14 cellular contexts compared by ENCODE assay signal in the genomic region with DNA sequence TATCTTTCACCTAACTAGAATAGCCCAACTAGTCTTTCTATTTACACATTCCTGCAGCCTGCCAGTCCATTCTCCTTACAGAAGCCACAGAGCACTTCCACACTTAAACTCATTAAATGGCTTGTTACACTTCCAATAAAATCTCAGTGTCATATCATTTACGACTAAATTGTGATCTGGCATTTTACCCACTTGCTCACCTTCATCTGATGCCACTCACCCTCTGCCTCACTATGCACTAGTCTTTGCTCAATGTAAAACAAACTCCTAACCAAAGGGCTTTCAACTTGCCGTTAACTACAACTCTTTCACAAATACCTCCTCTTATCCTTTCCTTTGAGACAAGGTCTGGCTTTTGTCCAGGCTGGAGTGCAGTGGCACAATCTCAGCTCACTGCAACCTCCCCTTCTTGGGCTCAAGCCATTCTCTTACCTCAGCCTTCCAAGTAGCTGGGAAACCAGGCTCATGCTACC. TPM values are rescaled to one million over a fixed set of nuclear protein-coding genes. Genes with fewer than 3 reads are reported as not detected.
DNase-seq lines count a peak whose midpoint lies in the region; ATAC-seq, FAIRE-seq and TF ChIP-seq lines count a peak whose summit lies in the region.
"Had no signal": no experiment of that assay in that cellular context is flagged by ENCODE, and none has a peak within 500 bp of the region (broad histone marks: within the 10 kb centered on the region; RNA-seq: fewer than 3 reads in every experiment).

No MANE protein-coding gene starts in this region.

- BruUV-seq in A673 (replicated peaks; lab: Mats Ljungman, UMichigan) (no TSS peak), endothelial cell of umbilical vein (replicated peaks; lab: Mats Ljungman, UMichigan) (no TSS peak)

- H4K20me1 ChIP-seq in endothelial cell of umbilical vein (replicated peaks; ENCODE audit: control insufficient read depth, extremely low read depth, insufficient read depth, low read length), result peaks cover 5% of the 10 kb centered on the region

- 53 to 72% methylated on average over 2 of the region's 2 CpGs for WGBS in lung, 2 donors

- H3K4me3 ChIP-seq in A673 (ENCODE audit: low read depth, low read length, poor library complexity, severe bottlenecking), result no peak overlapping the region
- H3K4me3 ChIP-seq in LNCaP clone FGC (ENCODE audit: low read depth, low read length), result no peak overlapping the region
- no peak overlapping the region for H3K4me3 ChIP-seq in endothelial cell of umbilical vein (replicated peaks in 1 of 3; ENCODE audit: insufficient read depth in 1 of 3, low read depth in 1 of 3, low read length in 3 of 3)
- H3K4me3 ChIP-seq in lung, result no peak overlapping the region
- H3K4me3 ChIP-seq: SJSA1 had no signal

- H3K9me3 ChIP-seq in A673 (ENCODE audit: low read depth, low read length, poor library complexity, severe bottlenecking) (no peaks in the 10 kb centered on the region), endothelial cell of umbilical vein (replicated peaks; ENCODE audit: control insufficient read depth, insufficient read depth, low read length) (no peaks in the 10 kb centered on the region), lung (ENCODE audit: control insufficient read depth in 2 of 2, insufficient read depth in 1 of 2, low read length in 1 of 2) (no peaks in the 10 kb centered on the region)
- H3K9me3 ChIP-seq: SJSA1 had no signal

- POLR2A ChIA-PET in A673 (lab: Charles Lee; ENCODE audit: low non-redundant PET) (no interaction called here), endothelial cell of umbilical vein (lab: Charles Lee) (no interaction called here)

- peak; percentile 34 for ATAC-seq in lung (ENCODE audit: insufficient read depth, low FRiP score)
- ATAC-seq in HG02973 (IDR thresholded peaks at IDR 0.05; ENCODE audit: unreplicated experiment), result no peak
- no peak for ATAC-seq in HG03442 (IDR thresholded peaks at IDR 0.05; ENCODE audit: unreplicated experiment)
- ATAC-seq: effector memory CD8-positive, alpha-beta T cell had no signal

- peaks cover 13% of the 10 kb centered on the region for H3K79me2 ChIP-seq in endothelial cell of umbilical vein (ENCODE audit: control insufficient read depth, insufficient read depth, low read length)

- no peak for FAIRE-seq in endothelial cell of umbilical vein (lab: Jason Lieb, UNC)

- no peak overlapping the region for H3K9ac ChIP-seq in endothelial cell of umbilical vein (replicated peaks; ENCODE audit: extremely low read depth, insufficient read depth, low read length)

- intact Hi-C loops in A673 (cut with micrococcal nuclease; ENCODE audit: unreplicated experiment), result no loop called here
- intact Hi-C loops in endothelial cell of umbilical vein (cut with micrococcal nuclease), result no loop called here

- H3K27ac ChIP-seq in A673 (ENCODE audit: low read depth, low read length, poor library complexity, severe bottlenecking) (no peak overlapping the region), endothelial cell of umbilical vein (ENCODE audit: insufficient read depth, low read depth, low read length) (no peak overlapping the region), lung (ENCODE audit: low read depth in 1 of 2, low read length in 1 of 2) (peak overlapping the region in 1 of 2 donors; percentile 38)
- H3K27ac ChIP-seq: SJSA1 had no signal

- H3K27me3 ChIP-seq in A673 (replicated peaks; ENCODE audit: insufficient read depth, low read depth, low read length, poor library complexity), result no peaks in the 10 kb centered on the region
- no peaks in the 10 kb centered on the region for H3K27me3 ChIP-seq in endothelial cell of umbilical vein (ENCODE audit: control insufficient read depth in 2 of 2, insufficient read depth in 2 of 2, low read length in 2 of 2)
- H3K27me3 ChIP-seq in lung (ENCODE audit: control insufficient read depth, insufficient read depth), result no peaks in the 10 kb centered on the region
- H3K27me3 ChIP-seq: SJSA1 had no signal

- H3K4me1 ChIP-seq in A673 (ENCODE audit: insufficient read depth, low read length, poor library complexity, severe bottlenecking) (peaks cover 5% of the 10 kb centered on the region), endothelial cell of umbilical vein (ENCODE audit: control insufficient read depth, extremely low read depth, insufficient read depth, low read length) (no peaks in the 10 kb centered on the region), lung (ENCODE audit: control insufficient read depth in 2 of 2, insufficient read depth in 2 of 2, low read length in 2 of 2) (peaks cover 2 to 16% of the 10 kb centered on the region in 2 donors)

- no peaks in the 10 kb centered on the region for H3K9me1 ChIP-seq in endothelial cell of umbilical vein (replicated peaks; ENCODE audit: control insufficient read depth, extremely low read depth, insufficient read depth, low read length)

- no peak for TF ChIP-seq POLR2A in endothelial cell of umbilical vein (IDR thresholded peaks at IDR 0.05; ENCODE audit: low read depth, low read length)

- H3K36me3 ChIP-seq in A673 (ENCODE audit: insufficient read depth, low read length, poor library complexity, severe bottlenecking) (no peaks in the 10 kb centered on the region), endothelial cell of umbilical vein (ENCODE audit: control insufficient read depth in 2 of 2, extremely low read depth in 1 of 2, insufficient read depth in 2 of 2, low read length in 2 of 2) (peaks cover 2% of the 10 kb centered on the region in 2 experiments), lung (ENCODE audit: control insufficient read depth in 2 of 2, insufficient read depth in 2 of 2, low read length in 2 of 2) (peaks cover 0 to 3% of the 10 kb centered on the region in 2 donors)
- H3K36me3 ChIP-seq: SJSA1 had no signal

- no peak overlapping the region for H2AFZ ChIP-seq in endothelial cell of umbilical vein (ENCODE audit: low read depth, low read length)

- peak; percentile 45 for DNase-seq in A673 (ENCODE audit: low spot score)
- peak; percentile 59 for DNase-seq in LNCaP clone FGC (ENCODE audit: low read depth)
- DNase-seq in endothelial cell of umbilical vein (ENCODE audit: low read depth, low spot score), result peak; percentile 24
- DNase-seq in lung (ENCODE audit: low spot score), result peak; percentile 70
- DNase-seq in GM19240 (ENCODE audit: insufficient read length, low spot score), result no peak
- DNase-seq in NCI-H345 treated with DMSO at 0.1 percent for 48 hours (lab: John Stamatoyannopoulos, UW; ENCODE audit: unreplicated experiment), result no peak
- DNase-seq: activated CD4-positive, alpha-beta T cell treated with anti-CD3 and anti-CD28 coated beads for 4 hours; activated naive CD4-positive, alpha-beta T cell treated with Interleukin-2 at 50 U/mL for 16 hours; effector memory CD8-positive, alpha-beta T cell; NCI-H2227 treated with DMSO at 0.1 percent for 48 hours; trophoblast cell had no signal

- TF ChIP-seq CTCF in A673 (conservative IDR thresholded peaks at IDR 0.05; ENCODE audit: low read depth, low read length) (no peak), LNCaP clone FGC (IDR thresholded peaks at IDR 0.05; ENCODE audit: control insufficient read depth, extremely low read depth, insufficient read depth) (no peak), endothelial cell of umbilical vein (IDR thresholded peaks at IDR 0.05; ENCODE audit: extremely low read depth in 1 of 2, insufficient read depth in 1 of 2, low read depth in 1 of 2, low read length in 2 of 2) (no peak), lung (IDR thresholded peaks at IDR 0.05; ENCODE audit: control extremely low read depth, extremely low read depth) (no peak)

- H3K4me2 ChIP-seq in endothelial cell of umbilical vein (ENCODE audit: insufficient read depth, low read length), result no peak overlapping the region

- CTCF ChIA-PET in A673 (lab: Charles Lee), result no interaction called here
- CTCF ChIA-PET in endothelial cell of umbilical vein (lab: Charles Lee), result no interaction called here

- dilution Hi-C loops in endothelial cell of umbilical vein (cut with MboI; ENCODE audit: extremely low pct_ligation_motif_present, low sequenced_read_pairs), result no loop called here

TF ChIP-seq in endothelial cell of umbilical vein, 7 proteins besides CTCF, POLR2A, EP300 and RAD21:
- TF ChIP-seq FOS (IDR thresholded peaks at IDR 0.05; ENCODE audit: borderline replicate concordance, insufficient read depth, low read length) (no peak), EZH2 (IDR thresholded peaks at IDR 0.05; ENCODE audit: borderline replicate concordance, low read depth, low read length, severe bottlenecking) (no peak), MYC (IDR thresholded peaks at IDR 0.05; ENCODE audit: low read depth, low read length) (no peak), GATA2 (IDR thresholded peaks at IDR 0.05; ENCODE audit: insufficient read depth, insufficient read length, low read depth, low read length) (no peak), POLR2AphosphoS5 (IDR thresholded peaks at IDR 0.05; ENCODE audit: insufficient read depth, low read depth, low read length) (no peak), JUN (IDR thresholded peaks at IDR 0.05; ENCODE audit: borderline replicate concordance, insufficient read depth, insufficient read length, low read depth) (no peak)
- TF ChIP-seq, protein P1, sequence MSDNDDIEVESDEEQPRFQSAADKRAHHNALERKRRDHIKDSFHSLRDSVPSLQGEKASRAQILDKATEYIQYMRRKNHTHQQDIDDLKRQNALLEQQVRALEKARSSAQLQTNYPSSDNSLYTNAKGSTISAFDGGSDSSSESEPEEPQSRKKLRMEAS (IDR thresholded peaks at IDR 0.05; ENCODE audit: insufficient read depth, insufficient read length), result no peak

RNA-seq across cellular contexts. Expression of a gene that starts 24.1 kb away (rescaled TPM):
- total RNA-seq in A673 (2021), result 28.7 and 32.9 TPM in 2 replicates
- total RNA-seq in endothelial cell of umbilical vein, result 29.2 and 29.5 TPM in 2 replicates
- 4.6 and 6.9 TPM in 2 replicates for polyA plus RNA-seq in endothelial cell of umbilical vein
- 6.8 and 7.8 TPM in 2 replicates for polyA plus RNA-seq in endothelial cell of umbilical vein (2011; cell fraction: cytosol; rRNA removed)
- polyA plus RNA-seq in endothelial cell of umbilical vein (2011; cell fraction: nucleus; rRNA removed), result 22.1 and 24.6 TPM in 2 replicates
- polyA plus RNA-seq in endothelial cell of umbilical vein (2012), result 13.6 and 16.5 TPM in 2 replicates
- 12.8 and 16.6 TPM in 2 replicates for polyA minus RNA-seq in endothelial cell of umbilical vein
- 16.3 TPM for polyA minus RNA-seq in endothelial cell of umbilical vein (2011; cell fraction: cytosol; rRNA and poly(A)+ RNA removed)
- polyA minus RNA-seq in endothelial cell of umbilical vein (2011; cell fraction: nucleus; rRNA and poly(A)+ RNA removed), result 42.2 and 43.5 TPM in 2 replicates
- total RNA-seq in lung, result 10 to 100 TPM; 23.6 to 27.9 TPM
- 10 to 100 TPM in 1 of 2 donors, 1 to 10 TPM in 1; 9.4 to 14.4 TPM for polyA plus RNA-seq in lung

Comparison
In these comparisons a context has a peak if more than half of its experiments do, and no peak if none do; other contexts are left out.
1. DNase-seq: peak in A673 (single experiment), LNCaP clone FGC (single experiment), endothelial cell of umbilical vein (single experiment) and lung (single experiment); none in GM19240 (single experiment) and NCI-H345 treated with DMSO at 0.1 percent for 48 hours (single experiment).